In genomic region chr6:26597389-26597766, GRCh38 we compare ENCODE assay signal across 8 cellular contexts. TPM values are rescaled to one million over a fixed set of nuclear protein-coding genes. Genes with fewer than 3 reads are reported as not detected.
A peak's percentile ranks its signal among the peaks of the same experiment; 100 is the strongest.
DNase-seq lines count a peak whose midpoint lies in the region; ATAC-seq and TF ChIP-seq lines count a peak whose summit lies in the region.

No MANE protein-coding gene starts in this region.

- peaks cover 27% of the 10 kb centered on the region for H3F3A ChIP-seq in SK-N-SH (replicated peaks; ENCODE audit: insufficient read depth)

- H4K91ac ChIP-seq in mesenchymal stem cell (ENCODE audit: low read length), result no peak overlapping the region

- no peaks in the 10 kb centered on the region for H4K20me1 ChIP-seq in SK-N-SH (ENCODE audit: insufficient read depth)

- H2BK12ac ChIP-seq in mesenchymal stem cell (ENCODE audit: low read length in 2 of 2), result no peak overlapping the region

- WGBS in SK-N-SH (ENCODE audit: low lambda C conversion rate), result 0% methylated on average over 8 of the region's 10 CpGs
- 11% methylated on average over 7 of the region's 10 CpGs for WGBS in mesenchymal stem cell

- H3K79me2 ChIP-seq in SK-N-SH (ENCODE audit: insufficient read depth), result peaks cover 25% of the 10 kb centered on the region

- H3K36me3 ChIP-seq in SK-N-SH (replicated peaks in 1 of 2; ENCODE audit: control insufficient read depth in 1 of 2, insufficient read depth in 2 of 2, low read length in 1 of 2), result peaks cover 21 to 25% of the 10 kb centered on the region in 2 experiments
- H3K36me3 ChIP-seq in mesenchymal stem cell (ENCODE audit: control insufficient read depth in 1 of 2, insufficient read depth in 2 of 2, low read depth in 1 of 2, low read length in 2 of 2), result peaks cover 15 to 25% of the 10 kb centered on the region in 2 experiments
- peaks cover 27% of the 10 kb centered on the region for H3K36me3 ChIP-seq in upper lobe of right lung

- TF ChIP-seq RAD21 in SK-N-SH (IDR thresholded peaks at IDR 0.05; ENCODE audit: low read length), result no peak

- H2AFZ ChIP-seq in SK-N-SH (ENCODE audit: low read depth) (no peak overlapping the region; the same call in 1 of the 2 replicates), mesenchymal stem cell (ENCODE audit: low read depth, low read length) (no peak overlapping the region)

- H3K4ac ChIP-seq in mesenchymal stem cell (ENCODE audit: low read depth in 1 of 2, low read length in 2 of 2), result peak overlapping the region in 1 of 2 experiments; percentile 92

- H3K79me1 ChIP-seq in mesenchymal stem cell (replicated peaks; ENCODE audit: low read length, poor library complexity, severe bottlenecking), result peaks cover 12% of the 10 kb centered on the region

- H3K4me3 ChIP-seq in SK-N-SH (ENCODE audit: low read depth in 2 of 2, low read length in 1 of 2) (peak overlapping the region; percentile 72 to 94), mesenchymal stem cell (ENCODE audit: insufficient read depth in 1 of 2, low read depth in 1 of 2, low read length in 2 of 2) (peak overlapping the region; percentile 91 to 95), upper lobe of right lung (peak overlapping the region; percentile 98)

- no peak for TF ChIP-seq EP300 in SK-N-SH (IDR thresholded peaks at IDR 0.05; ENCODE audit: borderline replicate concordance in 1 of 2, low read depth in 1 of 2, low read length in 1 of 2)

- H3K9me3 ChIP-seq in SK-N-SH, result no peaks in the 10 kb centered on the region
- H3K9me3 ChIP-seq in mesenchymal stem cell (ENCODE audit: control insufficient read depth, low read length), result no peaks in the 10 kb centered on the region
- H3K9me3 ChIP-seq in upper lobe of right lung, result no peaks in the 10 kb centered on the region

- no peak overlapping the region for H2BK5ac ChIP-seq in mesenchymal stem cell (ENCODE audit: low read depth, low read length, poor library complexity, severe bottlenecking)

- in situ Hi-C loops in ACHN (cut with HindIII; ENCODE audit: low pct_ligation_motif_present, low pct_unique_long_range_greater_than_20kb, low sequenced_read_pairs), result no loop called here

- ATAC-seq in SK-N-SH treated with all-trans-retinoic acid at 6 μM for 48 hours, result no peak
- no peak for ATAC-seq in upper lobe of right lung
- ATAC-seq in GM18520 (IDR thresholded peaks at IDR 0.05; ENCODE audit: unreplicated experiment), result no peak

- no peak overlapping the region for H3K14ac ChIP-seq in mesenchymal stem cell (ENCODE audit: low read length in 2 of 2)

- CTCF ChIA-PET in SK-N-SH (lab: Yijun Ruan, JAX), result interaction anchor here (0.8 to 0.9 kb wide), 2 partner anchors 11 to 256 kb away, joined by 3 read pairs; no protein-coding TSS in a partner anchor

- DNase-seq in SK-N-SH (no peak), caudate nucleus (lab: John Stamatoyannopoulos, UW) (no peak), mesenchymal stem cell (no peak), upper lobe of right lung (no peak), cortex of kidney (lab: John Stamatoyannopoulos, UW) (no peak), ACHN (no peak)

- TF ChIP-seq CTCF in SK-N-SH (IDR thresholded peaks at IDR 0.05) (no peak), upper lobe of right lung (IDR thresholded peaks at IDR 0.05) (no peak)

- peak overlapping the region; percentile 95 for H3K9ac ChIP-seq in SK-N-SH
- H3K9ac ChIP-seq in mesenchymal stem cell (ENCODE audit: low read length), result peak overlapping the region; percentile 94

- H4K8ac ChIP-seq in mesenchymal stem cell (ENCODE audit: low read length), result no peak overlapping the region

- H3K4me2 ChIP-seq in SK-N-SH, result peak overlapping the region; percentile 91
- H3K4me2 ChIP-seq in mesenchymal stem cell (ENCODE audit: low read length, poor library complexity, severe bottlenecking), result peak overlapping the region; percentile 67

- H3K23ac ChIP-seq in mesenchymal stem cell (ENCODE audit: low read length in 2 of 2), result no peak overlapping the region

- POLR2A ChIA-PET in SK-N-SH (lab: Yijun Ruan, JAX), result no interaction called here

- intact Hi-C loops in upper lobe of right lung (cut with DNase I), result no loop called here

- H2BK120ac ChIP-seq in mesenchymal stem cell (ENCODE audit: low read depth, low read length), result no peak overlapping the region

- H3K27ac ChIP-seq in SK-N-SH (ENCODE audit: low read depth in 2 of 2, low read length in 1 of 2) (peak overlapping the region in 1 of 2 experiments; percentile 90; a peak in 1 of 4 replicates), caudate nucleus (ENCODE audit: low read depth, low read length) (peak overlapping the region; percentile 82), mesenchymal stem cell (ENCODE audit: low read length, poor library complexity, severe bottlenecking) (no peak overlapping the region), upper lobe of right lung (peak overlapping the region; percentile 92)

- no peaks in the 10 kb centered on the region for H3K9me2 ChIP-seq in SK-N-SH

- no peak overlapping the region for H2AK5ac ChIP-seq in mesenchymal stem cell (ENCODE audit: low read length, severe bottlenecking)

- H2BK15ac ChIP-seq in mesenchymal stem cell (ENCODE audit: low read depth, poor library complexity, severe bottlenecking), result no peak overlapping the region

- H3K18ac ChIP-seq in mesenchymal stem cell (ENCODE audit: low read depth in 1 of 2, low read length in 2 of 2), result no peak overlapping the region

- peaks cover 5 to 15% of the 10 kb centered on the region in 2 experiments; a peak in 3 of 4 replicates for H3K4me1 ChIP-seq in SK-N-SH (ENCODE audit: control insufficient read depth in 1 of 2, insufficient read depth in 2 of 2, low read depth in 1 of 2, low read length in 1 of 2)
- H3K4me1 ChIP-seq in mesenchymal stem cell (ENCODE audit: control insufficient read depth, insufficient read depth, low read depth, low read length), result peaks cover 7% of the 10 kb centered on the region
- H3K4me1 ChIP-seq in upper lobe of right lung, result peaks cover 15% of the 10 kb centered on the region

- H3K27me3 ChIP-seq in SK-N-SH (ENCODE audit: insufficient read depth), result no peaks in the 10 kb centered on the region
- H3K27me3 ChIP-seq in mesenchymal stem cell (ENCODE audit: control insufficient read depth in 1 of 2, insufficient read depth in 1 of 2, low read length in 2 of 2), result peaks cover 0 to 2% of the 10 kb centered on the region in 2 experiments
- peaks cover 16% of the 10 kb centered on the region for H3K27me3 ChIP-seq in upper lobe of right lung

TF ChIP-seq in SK-N-SH, 30 proteins besides CTCF, POLR2A, EP300 and RAD21:
- TF ChIP-seq EZH2phosphoT487 (IDR thresholded peaks at IDR 0.05; ENCODE audit: borderline replicate concordance, low read depth) (no peak), RCOR1 (IDR thresholded peaks at IDR 0.05; ENCODE audit: low read length) (no peak), RXRA (IDR thresholded peaks at IDR 0.05; ENCODE audit: borderline replicate concordance, low read depth) (no peak), TAF1 (IDR thresholded peaks at IDR 0.05; ENCODE audit: borderline replicate concordance, low read depth, low read length) (no peak), MAX (IDR thresholded peaks at IDR 0.05; ENCODE audit: low read depth) (no peak), JUND (IDR thresholded peaks at IDR 0.05) (no peak), CHD2 (IDR thresholded peaks at IDR 0.05; ENCODE audit: low read length, partially characterized antibody) (no peak)
TF ChIP-seq in SK-N-SH: peak in this region for 0.

TF ChIP-seq in SK-N-SH treated with all-trans-retinoic acid at 6 μM for 48 hours, 23 proteins besides CTCF, POLR2A, EP300 and RAD21 (continues in another document):
- TF ChIP-seq BACH2 (CRISPR knock-in tag; IDR thresholded peaks at IDR 0.05; ENCODE audit: borderline replicate concordance) (no peak), CSDC2 (CRISPR knock-in tag; IDR thresholded peaks at IDR 0.05) (no peak), SNAI2 (CRISPR knock-in tag; IDR thresholded peaks at IDR 0.05) (no peak), PPARA (CRISPR knock-in tag; IDR thresholded peaks at IDR 0.05; ENCODE audit: borderline replicate concordance) (no peak), RARB (CRISPR knock-in tag; IDR thresholded peaks at IDR 0.05) (no peak), PATZ1 (CRISPR knock-in tag; IDR thresholded peaks at IDR 0.05; ENCODE audit: borderline replicate concordance) (no peak)

RNA-seq across cellular contexts. Expression of gene ABT1, which starts 0.6 kb away (rescaled TPM):
- 15.4 and 18.4 TPM in 2 replicates for polyA plus RNA-seq in SK-N-SH (2012; rRNA removed)
- 10.1 and 15.2 TPM in 2 replicates for polyA plus RNA-seq in SK-N-SH (2012; cell fraction: cytosol; rRNA removed)
- 9.9 and 12.9 TPM in 2 replicates for polyA plus RNA-seq in SK-N-SH (2012; cell fraction: nucleus; rRNA removed)
- polyA plus RNA-seq in mesenchymal stem cell (2013, experiment 1 of 2), result 15.1 TPM
- polyA plus RNA-seq in mesenchymal stem cell (2013, experiment 2 of 2), result 15.5 TPM
- total RNA-seq in upper lobe of right lung, result 14.4 TPM

RNA-seq across cellular contexts. Expression of gene HMGN4, which starts 59.2 kb away (rescaled TPM):
- 76.3 and 79.7 TPM in 2 replicates for polyA plus RNA-seq in SK-N-SH (2012; rRNA removed)
- polyA plus RNA-seq in SK-N-SH (2012; cell fraction: cytosol; rRNA removed), result 98.3 and 103 TPM in 2 replicates
- 27.6 and 48.3 TPM in 2 replicates for polyA plus RNA-seq in SK-N-SH (2012; cell fraction: nucleus; rRNA removed)
- polyA plus RNA-seq in mesenchymal stem cell (2013, experiment 1 of 2), result 34.2 TPM
- 32.7 TPM for polyA plus RNA-seq in mesenchymal stem cell (2013, experiment 2 of 2)
- 45.8 TPM for total RNA-seq in upper lobe of right lung
